ENCODE assay signal across 25 cellular contexts in genomic region chr2:186558512-186559276, GRCh38.
"Had no signal": no experiment of that assay in that cellular context is flagged by ENCODE, and none has a peak within 500 bp of the region (broad histone marks: within the 10 kb centered on the region; RNA-seq: fewer than 3 reads in every experiment).

No MANE protein-coding gene starts in this region.

- H3K9me3 ChIP-seq: gastrocnemius medialis, neutrophil, pancreas, psoas muscle, tibial nerve had no signal

- H3K4me3 ChIP-seq: gastrocnemius medialis, pancreas, psoas muscle, tibial nerve had no signal

- DNase-seq: activated CD4-positive, alpha-beta T cell treated with anti-CD3 and anti-CD28 coated beads, Interleukin-2, amount 10 ng/mL, durations not matched to agents 7 days and 5 days; activated CD4-positive, CD25-positive, alpha-beta regulatory T cell treated with anti-CD3 and anti-CD28 coated beads, Interleukin-2, amount 50 U/mL, for 72 hours; activated CD8-positive, alpha-beta memory T cell treated with anti-CD3 and anti-CD28 coated beads, Interleukin-2, amount 10 ng/mL, durations not matched to agents 7 days and 5 days; activated CD8-positive, alpha-beta T cell treated with anti-CD3 and anti-CD28 coated beads for 36 hours; activated effector memory CD4-positive, alpha-beta T cell treated with anti-CD3 and anti-CD28 coated beads, Interleukin-2, amount 50 U/mL, for 16 hours; activated naive CD4-positive, alpha-beta T cell treated with anti-CD3 and anti-CD28 coated beads, Interleukin-2, amount 10 ng/mL, durations not matched to agents 7 days and 5 days; activated T-cell treated with anti-CD3 and anti-CD28 coated beads for 4 hours; anterior cingulate cortex; central memory CD4-positive, alpha-beta T cell; dermis blood vessel endothelial cell; effector CD8-positive, alpha-beta T cell; erythroblast; gastrocnemius medialis; kidney; mammary epithelial cell; pancreas; psoas muscle; right cardiac atrium; stimulated activated CD4-positive, alpha-beta T cell treated with anti-CD3 and anti-CD28 coated beads, Interleukin-1b, Interleukin-23, amount 100 ng/mL, for 48 hours; stimulated activated naive CD8-positive, alpha-beta T cell treated with anti-CD3 and anti-CD28 coated beads, Interleukin-15, amount 100 ng/mL, for 72 hours had no signal

- H3K36me3 ChIP-seq: gastrocnemius medialis, neutrophil, pancreas, tibial nerve had no signal

- ATAC-seq: activated CD8-positive, alpha-beta memory T cell treated with anti-CD3 and anti-CD28 coated beads, Interleukin-2, amount 10 ng/mL, durations not matched to agents 7 days and 5 days; activated CD8-positive, alpha-beta T cell treated with anti-CD3 and anti-CD28 coated beads for 36 hours; gastrocnemius medialis; left lobe of liver; pancreas; psoas muscle; right cardiac atrium; stimulated activated effector memory CD8-positive, alpha-beta T cell treated with anti-CD3 and anti-CD28 coated beads, Interleukin-12 subunit alpha, Interleukin-12 subunit beta, amount 100 ng/mL, for 72 hours; stimulated activated naive CD8-positive, alpha-beta T cell treated with anti-CD3 and anti-CD28 coated beads, Interleukin-15, amount 100 ng/mL, for 72 hours had no signal

- H3K27me3 ChIP-seq: gastrocnemius medialis, neutrophil, pancreas, tibial nerve had no signal

- H3K4me1 ChIP-seq: gastrocnemius medialis, pancreas, psoas muscle, tibial nerve had no signal

- H3K27ac ChIP-seq: gastrocnemius medialis, neutrophil, pancreas, psoas muscle, tibial nerve, VCaP had no signal
